ENCODE assay signal across 20 cellular contexts in the genomic region with DNA sequence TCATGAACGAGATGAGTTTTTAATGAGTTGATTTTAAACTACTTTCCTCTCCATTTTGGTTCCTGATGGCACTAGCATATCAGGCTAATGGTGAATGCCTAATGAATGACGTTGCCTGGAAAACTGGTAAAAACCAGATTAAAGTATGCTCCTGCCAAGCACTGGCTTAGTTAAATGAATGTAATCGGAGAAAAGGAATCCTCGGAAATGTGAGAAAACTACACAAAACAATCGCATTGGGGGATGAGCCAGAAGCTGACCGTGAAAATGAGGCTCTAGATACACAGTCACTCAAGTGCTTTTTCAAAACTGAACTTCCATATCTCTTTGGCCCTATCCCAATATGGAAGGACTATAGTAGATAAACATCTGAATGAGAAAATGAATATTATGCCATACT.
"Had no signal": no experiment of that assay in that cellular context is flagged by ENCODE, and none has a peak within 500 bp of the region (broad histone marks: within the 10 kb centered on the region; RNA-seq: fewer than 3 reads in every experiment).

No MANE protein-coding gene starts in this region.

- H3K27me3 ChIP-seq: breast epithelium, gastrocnemius medialis, right lobe of liver, testis had no signal

- FAIRE-seq: kidney had no signal

- H3K4me3 ChIP-seq: breast epithelium, gastrocnemius medialis, lung, psoas muscle, right lobe of liver, testis had no signal

- H3K27ac ChIP-seq: breast epithelium, gastrocnemius medialis, psoas muscle, right lobe of liver, testis had no signal

- H3K4me1 ChIP-seq: breast epithelium, gastrocnemius medialis, psoas muscle, right lobe of liver, testis had no signal

- ATAC-seq: activated CD8-positive, alpha-beta T cell treated with anti-CD3 and anti-CD28 coated beads, Interleukin-2, amount 10 ng/mL, durations not matched to agents 7 days and 5 days; esophagus mucosa; gastrocnemius medialis; left lobe of liver; psoas muscle; stimulated activated effector memory CD8-positive, alpha-beta T cell treated with anti-CD3 and anti-CD28 coated beads, Interleukin-12 subunit alpha, Interleukin-12 subunit beta, amount 100 ng/mL, for 72 hours had no signal

- DNase-seq: activated CD4-positive, alpha-beta T cell treated with anti-CD3 and anti-CD28 coated beads, Interleukin-2, amount 10 ng/mL, durations not matched to agents 7 days and 5 days; activated CD8-positive, alpha-beta T cell treated with anti-CD3 and anti-CD28 coated beads, Interleukin-2, amount 10 ng/mL, durations not matched to agents 7 days and 5 days; activated naive CD4-positive, alpha-beta T cell treated with Interleukin-2 at 50 U/mL for 16 hours; activated naive CD8-positive, alpha-beta T cell treated with anti-CD3 and anti-CD28 coated beads, Interleukin-2, amount 10 ng/mL, durations not matched to agents 7 days and 5 days; activated T-cell treated with anti-CD3 and anti-CD28 coated beads, Interleukin-2, amount 50 U/mL, for 24 hours; amygdala; cortex of kidney; gastrocnemius medialis; head of caudate nucleus; kidney; psoas muscle; right lobe of liver; stimulated activated CD4-positive, alpha-beta T cell treated with anti-CD3 and anti-CD28 coated beads, Interleukin-4, amount 100 ng/mL, for 24 hours; T1000; testis had no signal

- H3K36me3 ChIP-seq: breast epithelium, gastrocnemius medialis, right lobe of liver had no signal

- H3K9me3 ChIP-seq: breast epithelium, gastrocnemius medialis, psoas muscle, right lobe of liver, testis had no signal
